ENCODE assay signal across 21 cellular contexts in the genomic region with DNA sequence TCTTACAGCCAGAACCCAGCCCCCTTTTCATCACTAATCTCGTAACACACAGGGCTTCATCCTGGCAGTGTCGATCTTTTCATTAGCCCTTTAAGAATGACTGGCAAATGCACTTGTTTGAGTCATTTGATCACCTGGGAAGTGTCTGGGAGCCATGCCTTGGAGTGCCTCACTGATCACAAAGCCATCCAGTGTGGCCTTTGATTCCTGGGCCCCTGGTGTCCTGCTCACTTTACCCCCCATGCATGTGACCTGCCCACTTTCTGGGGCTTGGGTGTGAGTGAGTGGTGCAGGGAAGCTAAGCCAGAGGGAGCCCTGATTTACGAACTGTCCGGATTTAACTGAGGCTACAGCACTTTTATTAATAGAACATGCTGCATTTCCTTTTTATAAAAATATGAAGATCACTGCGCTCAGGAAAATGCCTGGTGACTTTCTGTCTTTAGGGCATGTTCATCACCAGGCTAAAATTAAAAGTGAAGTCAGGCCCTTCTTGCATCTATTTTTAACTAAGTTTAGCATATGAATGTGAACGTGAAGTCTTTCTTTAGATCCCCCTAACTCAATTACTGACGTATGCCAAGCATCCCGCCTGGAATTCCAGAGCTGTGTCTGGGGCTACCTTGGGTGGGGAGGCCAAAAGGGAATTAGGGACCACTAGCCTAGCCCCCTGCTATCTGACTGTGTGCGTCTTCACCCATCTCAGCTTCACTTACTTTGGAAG. TPM values are rescaled to one million over a fixed set of nuclear protein-coding genes. Genes with fewer than 3 reads are reported as not detected.
A peak's percentile ranks its signal among the peaks of the same experiment; 100 is the strongest.
DNase-seq lines count a peak whose midpoint lies in the region; ATAC-seq and TF ChIP-seq lines count a peak whose summit lies in the region.
"Had no signal": no experiment of that assay in that cellular context is flagged by ENCODE, and none has a peak within 500 bp of the region (broad histone marks: within the 10 kb centered on the region; RNA-seq: fewer than 3 reads in every experiment).

No MANE protein-coding gene starts in this region.

- H3K4me3 Mint-ChIP-seq in osteocyte (ENCODE audit: unreplicated experiment), result no peak overlapping the region
- H3K4me3 Mint-ChIP-seq in activated CD4-positive, alpha-beta memory T cell treated with anti-CD3 and anti-CD28 coated beads for 36 hours, result no peak overlapping the region
- H3K4me3 Mint-ChIP-seq: activated naive CD4-positive, alpha-beta T cell treated with anti-CD3 and anti-CD28 coated beads, Interleukin-2, amount 10 ng/mL, durations not matched to agents 7 days and 5 days had no signal

- intact Hi-C loops in OCI-LY7 (cut with micrococcal nuclease; ENCODE audit: unreplicated experiment), result no loop called here
- intact Hi-C loops in left ventricle myocardium superior (cut with micrococcal nuclease), result no loop called here
- intact Hi-C loops in activated CD4-positive, alpha-beta memory T cell treated with anti-CD3 and anti-CD28 coated beads for 36 hours (cut with micrococcal nuclease), result no loop called here

- H2AFZ ChIP-seq in OCI-LY7 (ENCODE audit: low read length), result peak overlapping the region; percentile 27; the same call in 1 of the 2 replicates
- no peak overlapping the region for H2AFZ ChIP-seq in smooth muscle cell (ENCODE audit: low read depth)
- H2AFZ ChIP-seq: parathyroid adenoma had no signal

- no peaks in the 10 kb centered on the region for H3K9me3 Mint-ChIP-seq in osteocyte (ENCODE audit: unreplicated experiment)
- no peaks in the 10 kb centered on the region for H3K9me3 Mint-ChIP-seq in activated CD4-positive, alpha-beta memory T cell treated with anti-CD3 and anti-CD28 coated beads for 36 hours
- H3K9me3 Mint-ChIP-seq: activated naive CD4-positive, alpha-beta T cell treated with anti-CD3 and anti-CD28 coated beads, Interleukin-2, amount 10 ng/mL, durations not matched to agents 7 days and 5 days had no signal

- H3K27me3 Mint-ChIP-seq in osteocyte (ENCODE audit: unreplicated experiment), result no peaks in the 10 kb centered on the region
- H3K27me3 Mint-ChIP-seq in activated CD4-positive, alpha-beta memory T cell treated with anti-CD3 and anti-CD28 coated beads for 36 hours, result no peaks in the 10 kb centered on the region

- no peak overlapping the region for H3K9ac ChIP-seq in smooth muscle cell (ENCODE audit: low read depth)
- H3K9ac ChIP-seq: parathyroid adenoma had no signal

- no peaks in the 10 kb centered on the region for H3K9me3 ChIP-seq in OCI-LY7 (ENCODE audit: low read length)
- no peaks in the 10 kb centered on the region for H3K9me3 ChIP-seq in smooth muscle cell (replicated peaks; ENCODE audit: low read depth)
- H3K9me3 ChIP-seq: colonic mucosa, left lung had no signal

- peaks cover 23% of the 10 kb centered on the region for H3K4me1 Mint-ChIP-seq in osteocyte (ENCODE audit: unreplicated experiment)
- peaks cover 2% of the 10 kb centered on the region for H3K4me1 Mint-ChIP-seq in activated CD4-positive, alpha-beta memory T cell treated with anti-CD3 and anti-CD28 coated beads for 36 hours (ENCODE audit: low read depth)

- no peak overlapping the region for H3K4me2 ChIP-seq in OCI-LY7 (ENCODE audit: low read length)
- no peak overlapping the region for H3K4me2 ChIP-seq in smooth muscle cell

- H3K79me2 ChIP-seq in OCI-LY7 (ENCODE audit: insufficient read depth, low read depth, low read length), result no peaks in the 10 kb centered on the region
- no peaks in the 10 kb centered on the region for H3K79me2 ChIP-seq in smooth muscle cell (ENCODE audit: low read depth)
- H3K79me2 ChIP-seq: parathyroid adenoma had no signal

- peak; percentile 27 for DNase-seq in EH (ENCODE audit: low read depth)
- no peak for DNase-seq in OCI-LY7 (ENCODE audit: low spot score)
- DNase-seq in left ventricle myocardium superior, result no peak
- DNase-seq in osteocyte (ENCODE audit: extremely low spot score, unreplicated experiment), result no peak
- no peak for DNase-seq in smooth muscle cell (lab: John Stamatoyannopoulos, UW; ENCODE audit: unreplicated experiment)
- no peak for DNase-seq in NCI-H146 (lab: John Stamatoyannopoulos, UW)
- DNase-seq in GM20000 (ENCODE audit: low spot score), result no peak
- DNase-seq in activated CD4-positive, alpha-beta memory T cell treated with anti-CD3 and anti-CD28 coated beads for 36 hours, result no peak
- DNase-seq: activated CD4-positive, alpha-beta T cell treated with anti-CD3 and anti-CD28 coated beads, Interleukin-2, amount 50 U/mL, for 1 hour; activated naive CD4-positive, alpha-beta T cell treated with anti-CD3 and anti-CD28 coated beads, Interleukin-2, amount 10 ng/mL, durations not matched to agents 7 days and 5 days; colonic mucosa; DMS153; HCEC 1CT; left lung; NCI-H1930; NCI-H345; stimulated activated CD4-positive, alpha-beta T cell treated with anti-CD3 and anti-CD28 coated beads, Interleukin-12 subunit alpha, Interleukin-12 subunit beta, amount 100 ng/mL, for 4 hours had no signal

- BruUV-seq in OCI-LY7 (replicated peaks; lab: Mats Ljungman, UMichigan), result no TSS peak

- peaks cover 3% of the 10 kb centered on the region for H3F3A ChIP-seq in smooth muscle cell (ENCODE audit: low read depth)

- H4K20me1 ChIP-seq in OCI-LY7 (ENCODE audit: insufficient read depth, low read length) (no peaks in the 10 kb centered on the region), smooth muscle cell (ENCODE audit: low read depth) (no peaks in the 10 kb centered on the region)

- no peaks in the 10 kb centered on the region for H3K27me3 ChIP-seq in smooth muscle cell (ENCODE audit: low read depth)
- H3K27me3 ChIP-seq: colonic mucosa had no signal

- TF ChIP-seq CTCF in OCI-LY7 (conservative IDR thresholded peaks at IDR 0.05; ENCODE audit: low read length) (no peak), osteocyte (IDR thresholded peaks at IDR 0.05) (no peak), smooth muscle cell (IDR thresholded peaks at IDR 0.05; ENCODE audit: borderline replicate concordance, insufficient read depth, poor library complexity, severe bottlenecking) (no peak), GM20000 (IDR thresholded peaks at IDR 0.05; ENCODE audit: extremely low read depth, missing control alignments) (no peak)

- WGBS in smooth muscle cell (ENCODE audit: low lambda C conversion rate), result 49% methylated on average over 9 of the region's 9 CpGs

- H3K4me3 ChIP-seq in OCI-LY7 (ENCODE audit: low read depth, low read length, poor library complexity, severe bottlenecking) (no peak overlapping the region), smooth muscle cell (no peak overlapping the region)
- H3K4me3 ChIP-seq: colonic mucosa, K562, left lung had no signal

- POLR2A ChIA-PET in OCI-LY7 (lab: Charles Lee), result no interaction called here
- POLR2A ChIA-PET in activated CD4-positive, alpha-beta memory T cell treated with anti-CD3 and anti-CD28 coated beads for 36 hours (lab: Charles Lee), result no interaction called here

- no peaks in the 10 kb centered on the region for H3K36me3 Mint-ChIP-seq in osteocyte (ENCODE audit: unreplicated experiment)
- no peaks in the 10 kb centered on the region for H3K36me3 Mint-ChIP-seq in activated CD4-positive, alpha-beta memory T cell treated with anti-CD3 and anti-CD28 coated beads for 36 hours
- H3K36me3 Mint-ChIP-seq: activated naive CD4-positive, alpha-beta T cell treated with anti-CD3 and anti-CD28 coated beads, Interleukin-2, amount 10 ng/mL, durations not matched to agents 7 days and 5 days had no signal

- no peak overlapping the region for H3K27ac ChIP-seq in OCI-LY7 (ENCODE audit: low read depth, low read length, poor library complexity, severe bottlenecking)
- H3K27ac ChIP-seq in smooth muscle cell (ENCODE audit: low read depth), result no peak overlapping the region
- H3K27ac ChIP-seq: C4-2B, colonic mucosa, left lung, parathyroid adenoma, RWPE1 had no signal

- ATAC-seq in left ventricle myocardium superior, result peak; percentile 72
- ATAC-seq: K562, left lung had no signal

- H3K36me3 ChIP-seq in OCI-LY7 (ENCODE audit: insufficient read depth, low read length) (no peaks in the 10 kb centered on the region), smooth muscle cell (ENCODE audit: low read depth) (no peaks in the 10 kb centered on the region)
- H3K36me3 ChIP-seq: colonic mucosa, left lung had no signal

- H3K9me2 ChIP-seq in OCI-LY7 (ENCODE audit: insufficient read depth, low read length), result no peaks in the 10 kb centered on the region

- H3K27ac Mint-ChIP-seq in osteocyte (ENCODE audit: unreplicated experiment), result peak overlapping the region; percentile 63
- no peak overlapping the region for H3K27ac Mint-ChIP-seq in activated CD4-positive, alpha-beta memory T cell treated with anti-CD3 and anti-CD28 coated beads for 36 hours
- H3K27ac Mint-ChIP-seq: activated naive CD4-positive, alpha-beta T cell treated with anti-CD3 and anti-CD28 coated beads, Interleukin-2, amount 10 ng/mL, durations not matched to agents 7 days and 5 days had no signal

- CTCF ChIA-PET in OCI-LY7 (lab: Charles Lee; ENCODE audit: unreplicated experiment), result interaction anchor here (0.6 kb wide), 1 partner anchor 64 kb away, joined by 3 read pairs; no protein-coding TSS in a partner anchor
- CTCF ChIA-PET in activated CD4-positive, alpha-beta memory T cell treated with anti-CD3 and anti-CD28 coated beads for 36 hours (lab: Charles Lee), result no interaction called here

- peaks cover 17% of the 10 kb centered on the region for H3K4me1 ChIP-seq in OCI-LY7 (ENCODE audit: insufficient read depth, low read length, poor library complexity, severe bottlenecking)
- peaks cover 8% of the 10 kb centered on the region for H3K4me1 ChIP-seq in smooth muscle cell (ENCODE audit: low read depth)
- H3K4me1 ChIP-seq: colonic mucosa, parathyroid adenoma had no signal

RNA-seq across cellular contexts. Expression of a gene that starts 23.6 kb away (rescaled TPM):
- 0.35 and 0.82 TPM in 2 replicates for total RNA-seq in OCI-LY7 (2014; rRNA removed; shearing (Covaris generic))
- total RNA-seq in OCI-LY7 (2022) (1.0 and 1.4 TPM in 2 replicates), left ventricle myocardium superior (114 TPM), osteocyte (1.6 and 2.3 TPM in 2 replicates), smooth muscle cell (under 0.01 and 0.09 TPM in 2 replicates)
- polyA plus RNA-seq in smooth muscle cell, result 0.09 and 0.27 TPM in 2 replicates
- total RNA-seq in activated CD4-positive, alpha-beta memory T cell treated with anti-CD3 and anti-CD28 coated beads for 36 hours, result not detected

Comparison
In these comparisons a context has a peak if more than half of its experiments do, and no peak if none do; other contexts are left out.
1. RNA of a gene that starts 23.6 kb away (total RNA-seq): 114 TPM in left ventricle myocardium superior (single experiment); 1.6 to 2.3 TPM in osteocyte, 0.35 to 1.4 TPM in OCI-LY7, under 0.01 to 0.09 TPM in smooth muscle cell and not detected in activated CD4-positive, alpha-beta memory T cell treated with anti-CD3 and anti-CD28 coated beads for 36 hours; every median in the first group is over 10 times any median in the second.